16 cellular contexts compared by ENCODE assay signal in the genomic region with DNA sequence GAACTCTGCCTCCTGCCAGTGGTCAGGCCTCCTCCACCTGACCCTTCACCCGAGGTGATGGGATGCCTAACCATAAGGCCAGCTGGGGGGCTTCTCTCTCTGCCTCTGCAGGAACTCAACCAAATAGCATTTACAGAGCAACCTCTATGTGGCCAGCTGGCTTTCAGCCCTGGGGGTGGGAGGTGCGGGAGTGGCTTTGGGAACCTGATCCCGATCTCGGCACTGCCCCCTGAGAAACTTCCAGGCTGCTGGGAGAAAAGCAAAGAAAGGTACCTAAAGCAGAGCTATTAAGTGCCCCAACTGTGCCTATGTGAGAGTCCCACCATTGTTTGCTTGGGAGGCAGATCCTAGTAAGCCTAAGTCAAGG. TPM values are rescaled to one million over a fixed set of nuclear protein-coding genes. Genes with fewer than 3 reads are reported as not detected.
DNase-seq lines count a peak whose midpoint lies in the region; ATAC-seq and TF ChIP-seq lines count a peak whose summit lies in the region.
"Had no signal": no experiment of that assay in that cellular context is flagged by ENCODE, and none has a peak within 500 bp of the region (broad histone marks: within the 10 kb centered on the region; RNA-seq: fewer than 3 reads in every experiment).

No MANE protein-coding gene starts in this region.

- DNase-seq in HL-60 (ENCODE audit: low read depth in 1 of 2, low spot score in 1 of 2) (no peak), caudate nucleus (lab: John Stamatoyannopoulos, UW) (no peak), iPS-NIHi7 (ENCODE audit: extremely low spot score) (peak; percentile 39), stomach (no peak), hippocampal formation (lab: John Stamatoyannopoulos, UW) (no peak), mucosa of gallbladder (ENCODE audit: low spot score) (no peak)
- DNase-seq: activated CD4-positive, CD25-positive, alpha-beta regulatory T cell; erythroblast; midbrain; NCI-H187 treated with DMSO at 0.1 percent for 48 hours; NCI-H526 treated with DMSO at 0.1 percent for 48 hours; stimulated activated CD4-positive, alpha-beta T cell treated with anti-CD3 and anti-CD28 coated beads, Interleukin-12 subunit alpha, Interleukin-12 subunit beta, amount 100 ng/mL, for 4 hours had no signal

- TF ChIP-seq CTCF in HL-60 (IDR thresholded peaks at IDR 0.05; ENCODE audit: insufficient read depth, low read length) (no peak), stomach (IDR thresholded peaks at IDR 0.05) (no peak)

- intact Hi-C loops in stomach (cut with DNase I; ENCODE audit: low total_unique reads) = loop anchor here (5.0 kb wide), 1 partner anchor 74 kb away; no protein-coding TSS in a partner anchor

- 40 to 62% (median 50%) methylated on average over 4 of the region's 4 CpGs for WGBS in stomach, 5 donors

- no peak for ATAC-seq in HG03520 (IDR thresholded peaks at IDR 0.05; ENCODE audit: unreplicated experiment)
- ATAC-seq: GM12878, Panc1 had no signal

- H3K27me3 ChIP-seq in HL-60 (ENCODE audit: insufficient read depth, poor library complexity, severe bottlenecking) (no peaks in the 10 kb centered on the region), stomach (peaks cover 0 to 5% (median 0%) of the 10 kb centered on the region in 3 donors)
- H3K27me3 ChIP-seq: suprapubic skin had no signal

- H3K4me3 ChIP-seq in HL-60 (replicated peaks; ENCODE audit: insufficient read depth, low read length) (no peak overlapping the region), stomach (no peak overlapping the region)
- H3K4me3 ChIP-seq: GM12878, suprapubic skin had no signal

- H3K27ac ChIP-seq in HL-60 (replicated peaks) (peak overlapping the region; percentile 52), caudate nucleus (ENCODE audit: low read depth, low read length) (peak overlapping the region; percentile 82), stomach (peak overlapping the region in 4 of 5 donors; percentile 35 to 74 (median 64))

- peaks cover 13 to 27% (median 17%) of the 10 kb centered on the region in 4 donors for H3K4me1 ChIP-seq in stomach

- no peak for TF ChIP-seq POLR2A in stomach (IDR thresholded peaks at IDR 0.05)

- H3K9me3 ChIP-seq in stomach = no peaks in the 10 kb centered on the region
- H3K9me3 ChIP-seq: suprapubic skin had no signal

- no peak for TF ChIP-seq EP300 in stomach (IDR thresholded peaks at IDR 0.05)

- peaks cover 6 to 25% (median 25%) of the 10 kb centered on the region in 4 donors for H3K36me3 ChIP-seq in stomach

RNA-seq across cellular contexts. Expression of a gene that starts 7.1 kb away (rescaled TPM):
- total RNA-seq in stomach (100 to 1,000 TPM in 3 of 5 donors, 10 to 100 TPM in 2; 60.8 to 238 (median 133) TPM), mucosa of gallbladder (158 TPM)
- 100 to 1,000 TPM; 183 to 399 (median 242) TPM for polyA plus RNA-seq in stomach

RNA-seq across cellular contexts. Expression of a gene that starts 7.7 kb away (rescaled TPM):
- total RNA-seq in stomach = 10 to 100 TPM in 1 of 5 donors, 1 to 10 TPM in 1, under 1 TPM in 1, not detected in 2; 0.73 to 16.9 (median 5.4) TPM
- under 1 TPM; 0.58 to 0.68 (median 0.61) TPM for polyA plus RNA-seq in stomach
- total RNA-seq in mucosa of gallbladder = 0.83 TPM

RNA-seq across cellular contexts. Expression of a gene that starts 25.7 kb away (rescaled TPM):
- 10 to 100 TPM in 4 of 5 donors, not detected in 1; 13.3 to 51.3 (median 38.3) TPM for total RNA-seq in stomach
- polyA plus RNA-seq in stomach = 100 to 1,000 TPM; 192 to 301 (median 220) TPM
- total RNA-seq in mucosa of gallbladder = 130 TPM

RNA-seq across cellular contexts. Expression of a gene that starts 30.3 kb away (rescaled TPM):
- 100 to 1,000 TPM in 1 of 5 donors, 10 to 100 TPM in 3, 1 to 10 TPM in 1; 4.5 to 114 (median 22.5) TPM for total RNA-seq in stomach
- polyA plus RNA-seq in stomach = 10 to 100 TPM; 39.7 to 48.3 (median 40.2) TPM
- 54.7 TPM for total RNA-seq in mucosa of gallbladder

RNA-seq across cellular contexts. Expression of a gene that starts 38.3 kb away (rescaled TPM):
- total RNA-seq in stomach (10 to 100 TPM; 12.2 to 75.3 (median 36.0) TPM), mucosa of gallbladder (100.0 TPM)
- polyA plus RNA-seq in stomach = 10 to 100 TPM; 31.3 to 65.8 (median 47.7) TPM
